26 cellular contexts compared by ENCODE assay signal in the genomic region with DNA sequence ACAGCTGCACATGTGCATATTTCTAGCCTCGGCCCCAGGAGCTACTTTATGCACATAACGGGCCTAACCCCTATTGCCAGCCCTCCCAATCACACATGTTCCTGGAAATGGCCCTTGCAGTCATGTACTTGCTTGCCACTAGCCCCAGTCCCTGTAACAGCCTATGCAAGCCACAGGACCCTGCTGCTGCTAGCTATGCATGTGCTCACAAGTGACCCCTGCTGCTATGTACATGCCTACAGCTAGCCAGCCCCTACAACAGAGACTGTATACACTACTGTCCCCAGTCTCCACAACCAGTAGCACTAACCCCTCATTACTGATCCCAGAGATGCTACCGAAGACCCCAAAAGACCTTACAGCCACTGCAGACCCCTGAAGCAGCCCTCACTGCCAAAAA.
"Had no signal": no experiment of that assay in that cellular context is flagged by ENCODE, and none has a peak within 500 bp of the region (broad histone marks: within the 10 kb centered on the region; RNA-seq: fewer than 3 reads in every experiment).

No MANE protein-coding gene starts in this region.

- H3K4me1 Mint-ChIP-seq: activated B cell treated with CpG ODN at 0.5 μM for 24 hours; activated naive CD8-positive, alpha-beta T cell treated with anti-CD3 and anti-CD28 coated beads, Interleukin-2, amount 10 ng/mL, durations not matched to agents 7 days and 5 days; naive thymus-derived CD8-positive, alpha-beta T cell; stimulated activated memory B cell treated with anti-CD40 and anti-IgM and Interleukin-4, amounts not matched to agents 10 μg/mL and 1 μg/mL and 100 μg/mL, for 72 hours had no signal

- H3K36me3 Mint-ChIP-seq: activated CD4-positive, alpha-beta memory T cell treated with anti-CD3 and anti-CD28 coated beads for 36 hours; activated naive CD8-positive, alpha-beta T cell treated with anti-CD3 and anti-CD28 coated beads, Interleukin-2, amount 10 ng/mL, durations not matched to agents 7 days and 5 days; stimulated activated memory B cell treated with anti-CD40 and anti-IgM and Interleukin-4, amounts not matched to agents 10 μg/mL and 1 μg/mL and 100 μg/mL, for 72 hours had no signal

- H3K27ac ChIP-seq: colonic mucosa, dorsolateral prefrontal cortex, gastroesophageal sphincter, lower lobe of right lung, sigmoid colon, testis, vagina had no signal

- FAIRE-seq: bronchial epithelial cell had no signal

- H3K27me3 ChIP-seq: colonic mucosa, gastroesophageal sphincter, sigmoid colon, testis, vagina had no signal

- H3K4me2 ChIP-seq: smooth muscle cell had no signal

- H3K9me3 ChIP-seq: colonic mucosa, sigmoid colon, testis, vagina had no signal

- H3K36me3 ChIP-seq: colonic mucosa, gastroesophageal sphincter, lower lobe of right lung, sigmoid colon, vagina had no signal

- H3K4me1 ChIP-seq: colonic mucosa, gastroesophageal sphincter, lower lobe of right lung, sigmoid colon, testis, vagina had no signal

- DNase-seq: activated B cell treated with CpG ODN at 0.5 μM for 24 hours; activated CD4-positive, alpha-beta memory T cell treated with anti-CD3 and anti-CD28 coated beads for 36 hours; activated CD4-positive, alpha-beta T cell treated with anti-CD3 and anti-CD28 coated beads for 4 hours; activated effector memory CD4-positive, alpha-beta T cell treated with Interleukin-2 at 50 U/mL for 16 hours; activated naive CD4-positive, alpha-beta T cell treated with anti-CD3 and anti-CD28 coated beads for 36 hours; activated naive CD8-positive, alpha-beta T cell treated with anti-CD3 and anti-CD28 coated beads, Interleukin-2, amount 10 ng/mL, durations not matched to agents 7 days and 5 days; activated T-cell treated with anti-CD3 and anti-CD28 coated beads, Interleukin-2, amount 50 U/mL, for 72 hours; amniotic stem cell; colonic mucosa; dorsolateral prefrontal cortex; head of caudate nucleus; hypothalamus; lower lobe of right lung; naive thymus-derived CD8-positive, alpha-beta T cell; retina; sigmoid colon; stimulated activated CD4-positive, alpha-beta T cell treated with anti-CD3 and anti-CD28 coated beads, Interleukin-15, amount 100 ng/mL, for 24 hours; T-helper 9 cell; trophoblast cell had no signal

- H3K4me3 ChIP-seq: colonic mucosa, dorsolateral prefrontal cortex, gastroesophageal sphincter, lower lobe of right lung, sigmoid colon, smooth muscle cell, testis, vagina had no signal

- ATAC-seq: activated T-cell treated with anti-CD3 and anti-CD28 coated beads, Interleukin-2, amount 50 U/mL, for 72 hours; gastroesophageal sphincter; left lobe of liver; naive thymus-derived CD8-positive, alpha-beta T cell; stimulated activated memory B cell treated with anti-CD40 and anti-IgM and Interleukin-4, amounts not matched to agents 10 μg/mL and 1 μg/mL and 100 μg/mL, for 72 hours had no signal

- H3K27me3 Mint-ChIP-seq: activated B cell treated with CpG ODN at 0.5 μM for 24 hours; activated CD4-positive, alpha-beta memory T cell treated with anti-CD3 and anti-CD28 coated beads for 36 hours; activated naive CD8-positive, alpha-beta T cell treated with anti-CD3 and anti-CD28 coated beads, Interleukin-2, amount 10 ng/mL, durations not matched to agents 7 days and 5 days; naive thymus-derived CD8-positive, alpha-beta T cell; stimulated activated memory B cell treated with anti-CD40 and anti-IgM and Interleukin-4, amounts not matched to agents 10 μg/mL and 1 μg/mL and 100 μg/mL, for 72 hours had no signal

- H3K27ac Mint-ChIP-seq: activated B cell treated with CpG ODN at 0.5 μM for 24 hours; activated CD4-positive, alpha-beta memory T cell treated with anti-CD3 and anti-CD28 coated beads for 36 hours; activated naive CD4-positive, alpha-beta T cell treated with anti-CD3 and anti-CD28 coated beads for 36 hours; activated naive CD8-positive, alpha-beta T cell treated with anti-CD3 and anti-CD28 coated beads, Interleukin-2, amount 10 ng/mL, durations not matched to agents 7 days and 5 days; activated T-cell treated with anti-CD3 and anti-CD28 coated beads, Interleukin-2, amount 50 U/mL, for 72 hours; naive thymus-derived CD8-positive, alpha-beta T cell; stimulated activated memory B cell treated with anti-CD40 and anti-IgM and Interleukin-4, amounts not matched to agents 10 μg/mL and 1 μg/mL and 100 μg/mL, for 72 hours had no signal

- H3K4me3 Mint-ChIP-seq: activated B cell treated with CpG ODN at 0.5 μM for 24 hours; activated CD4-positive, alpha-beta memory T cell treated with anti-CD3 and anti-CD28 coated beads for 36 hours; activated naive CD4-positive, alpha-beta T cell treated with anti-CD3 and anti-CD28 coated beads for 36 hours; activated naive CD8-positive, alpha-beta T cell treated with anti-CD3 and anti-CD28 coated beads, Interleukin-2, amount 10 ng/mL, durations not matched to agents 7 days and 5 days; activated T-cell treated with anti-CD3 and anti-CD28 coated beads, Interleukin-2, amount 50 U/mL, for 72 hours; naive thymus-derived CD8-positive, alpha-beta T cell; stimulated activated memory B cell treated with anti-CD40 and anti-IgM and Interleukin-4, amounts not matched to agents 10 μg/mL and 1 μg/mL and 100 μg/mL, for 72 hours had no signal
